ENCODE assay signal across 23 cellular contexts in the genomic region with DNA sequence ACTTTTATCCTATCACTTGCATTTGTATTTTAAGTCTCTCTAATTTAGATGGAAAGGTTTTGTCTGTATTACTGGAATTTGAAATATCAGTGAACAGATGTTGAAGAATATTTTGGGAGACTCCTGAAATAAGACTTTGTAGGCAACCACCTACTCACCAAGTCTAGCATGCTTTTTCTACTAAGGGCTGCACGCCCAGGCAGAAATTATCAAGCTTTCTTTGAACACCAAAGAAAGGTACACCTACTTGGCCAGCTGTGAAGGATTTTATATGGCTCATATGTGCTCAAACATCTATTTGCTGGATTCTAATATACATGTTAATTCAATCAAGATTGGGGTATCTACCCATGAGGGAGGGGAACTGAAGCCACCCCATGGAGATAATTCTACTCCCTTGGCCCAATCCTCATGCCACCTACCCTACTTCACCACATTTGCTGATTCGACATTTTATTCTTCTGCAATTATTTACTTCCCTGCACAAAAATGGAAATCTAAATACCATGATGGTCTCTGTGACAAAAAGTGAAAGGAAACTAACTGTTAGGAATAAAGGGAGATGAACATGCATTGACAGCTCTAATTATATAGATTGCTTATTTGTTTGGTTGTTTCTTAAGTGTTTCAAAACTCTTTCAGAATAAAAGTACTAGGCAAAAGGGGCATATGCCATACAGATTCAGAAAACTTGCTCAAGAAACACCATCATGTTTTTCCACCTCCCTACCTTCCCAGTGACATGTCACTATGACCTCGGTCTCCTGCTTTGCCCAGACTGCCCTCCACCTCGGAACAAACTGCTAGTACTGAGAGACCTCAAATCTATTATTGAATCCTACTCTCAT. TPM values are rescaled to one million over a fixed set of nuclear protein-coding genes. Genes with fewer than 3 reads are reported as not detected.
DNase-seq lines count a peak whose midpoint lies in the region; ATAC-seq, FAIRE-seq and TF ChIP-seq lines count a peak whose summit lies in the region.
"Had no signal": no experiment of that assay in that cellular context is flagged by ENCODE, and none has a peak within 500 bp of the region (broad histone marks: within the 10 kb centered on the region; RNA-seq: fewer than 3 reads in every experiment).

No MANE protein-coding gene starts in this region.

- H3K9me3 ChIP-seq in IMR-90 (ENCODE audit: control insufficient read depth, insufficient read depth, low read length), result no peaks in the 10 kb centered on the region
- no peaks in the 10 kb centered on the region for H3K9me3 ChIP-seq in psoas muscle
- H3K9me3 ChIP-seq: BE2C had no signal

- intact Hi-C loops in IMR-90 (cut with micrococcal nuclease), result no loop called here
- intact Hi-C loops in dorsolateral prefrontal cortex (cut with DNase I), result no loop called here
- intact Hi-C loops in psoas muscle (cut with DNase I), result no loop called here

- no peak overlapping the region for H3K23ac ChIP-seq in IMR-90 (ENCODE audit: low read depth, low read length)

- no peak overlapping the region for H2BK120ac ChIP-seq in IMR-90 (ENCODE audit: low read depth, low read length)

- POLR2A ChIA-PET in IMR-90 (lab: Charles Lee; ENCODE audit: unreplicated experiment), result no interaction called here

- no peak overlapping the region for H2BK15ac ChIP-seq in IMR-90 (ENCODE audit: low read depth, low read length)

- BruUV-seq in IMR-90 (replicated peaks; lab: Mats Ljungman, UMichigan), result no TSS peak

- no peak overlapping the region for H3K18ac ChIP-seq in IMR-90 (ENCODE audit: low read depth, low read length)

- no peaks in the 10 kb centered on the region for H3K79me1 ChIP-seq in IMR-90 (ENCODE audit: low read depth in 1 of 2, low read length in 2 of 2)

- H3K27ac ChIP-seq in IMR-90 (ENCODE audit: insufficient read depth, low read length), result no peak overlapping the region
- H3K27ac ChIP-seq in dorsolateral prefrontal cortex, result peak overlapping the region in 46 of 59 donors; percentile 7 to 75 (median 53)
- peak overlapping the region; percentile 89 for H3K27ac ChIP-seq in psoas muscle
- H3K27ac ChIP-seq in substantia nigra (ENCODE audit: low read depth, low read length, poor library complexity, severe bottlenecking), result no peak overlapping the region
- H3K27ac ChIP-seq: C4-2B had no signal

- H2BK5ac ChIP-seq in IMR-90 (ENCODE audit: low read depth, low read length, poor library complexity, severe bottlenecking), result no peak overlapping the region

- H3K27me3 ChIP-seq in IMR-90 (ENCODE audit: control insufficient read depth, insufficient read depth, low read length), result peaks cover 2% of the 10 kb centered on the region; the same call in 1 of the 2 replicates
- no peaks in the 10 kb centered on the region for H3K27me3 ChIP-seq in dorsolateral prefrontal cortex
- no peaks in the 10 kb centered on the region for H3K27me3 ChIP-seq in psoas muscle (ENCODE audit: insufficient read depth in 3 of 3, low read length in 2 of 3)
- H3K27me3 ChIP-seq: BE2C had no signal

- no peak overlapping the region for H4K8ac ChIP-seq in IMR-90 (ENCODE audit: low read depth in 2 of 2, low read length in 2 of 2)

- H2AK5ac ChIP-seq in IMR-90 (ENCODE audit: low read depth, low read length), result no peak overlapping the region

- no peaks in the 10 kb centered on the region for H3K4me1 ChIP-seq in IMR-90 (ENCODE audit: control insufficient read depth, insufficient read depth, low read length)
- H3K4me1 ChIP-seq in psoas muscle, result peaks cover 19% of the 10 kb centered on the region
- H3K4me1 ChIP-seq: BE2C had no signal

- H3K9ac ChIP-seq in IMR-90 (ENCODE audit: low read depth, low read length), result no peak overlapping the region

- in situ Hi-C loops in IMR-90 (cut with MboI; ENCODE audit: low sequenced_read_pairs), result no loop called here

- H3K4me3 ChIP-seq in IMR-90 (ENCODE audit: insufficient read depth, low read depth, low read length), result no peak overlapping the region
- peak overlapping the region in 6 of 59 donors; percentile 1 to 51 (median 33) for H3K4me3 ChIP-seq in dorsolateral prefrontal cortex
- peak overlapping the region; percentile 73 for H3K4me3 ChIP-seq in psoas muscle

- CTCF ChIA-PET in IMR-90 (lab: Yijun Ruan, JAX), result no interaction called here

- TF ChIP-seq RAD21 in IMR-90 (IDR thresholded peaks at IDR 0.05; ENCODE audit: low read length), result no peak

- no peaks in the 10 kb centered on the region for H3K9me1 ChIP-seq in IMR-90 (ENCODE audit: insufficient read depth, low read length)

- no peak overlapping the region for H3K4ac ChIP-seq in IMR-90 (ENCODE audit: low read depth, low read length)

- H3K14ac ChIP-seq in IMR-90 (replicated peaks; ENCODE audit: low read depth, low read length), result no peak overlapping the region

- H4K5ac ChIP-seq in IMR-90 (ENCODE audit: low read depth, low read length), result no peak overlapping the region

- no peak overlapping the region for H2AFZ ChIP-seq in IMR-90 (replicated peaks; ENCODE audit: low read length, poor library complexity)

- H3K36me3 ChIP-seq in IMR-90 (ENCODE audit: control insufficient read depth, insufficient read depth, low read length) (no peaks in the 10 kb centered on the region), psoas muscle (ENCODE audit: insufficient read depth in 1 of 2, low read depth in 1 of 2) (peaks cover 0 to 7% of the 10 kb centered on the region in 2 donors)
- H3K36me3 ChIP-seq: BE2C had no signal

- H2AK9ac ChIP-seq in IMR-90 (replicated peaks; ENCODE audit: low read depth, low read length, poor library complexity), result no peak overlapping the region

- TF ChIP-seq POLR2A in GM12892 (IDR thresholded peaks at IDR 0.05; ENCODE audit: low read depth, low read length), result no peak
- TF ChIP-seq POLR2A in IMR-90 (IDR thresholded peaks at IDR 0.05; ENCODE audit: low read depth, low read length), result no peak

- FAIRE-seq in GM12892 (lab: Jason Lieb, UNC), result peak; percentile 56
- FAIRE-seq: A204.1, D721Med, G401.6, GM19239 had no signal

- dilution Hi-C loops in IMR-90 (cut with HindIII; ENCODE audit: low sequenced_read_pairs, unreplicated experiment), result no loop called here

- DNase-seq in GM12892 (ENCODE audit: insufficient read length) (no peak), IMR-90 (no peak), dorsolateral prefrontal cortex (no peak), psoas muscle (no peak), ecto neural progenitor cell (ENCODE audit: low spot score) (no peak), substantia nigra (lab: John Stamatoyannopoulos, UW) (no peak)
- no peak for DNase-seq in stimulated activated CD4-positive, alpha-beta T cell treated with anti-CD3 and anti-CD28 coated beads, Interleukin-12 subunit alpha, Interleukin-12 subunit beta, amount 100 ng/mL, for 4 hours
- DNase-seq: BE2C; CD4-positive, alpha-beta memory T cell; COR-L47; DMS153; DMS79 treated with DMSO at 0.1 percent for 48 hours; EL; HCEC 1CT had no signal

- no peak for TF ChIP-seq CTCF in IMR-90 (conservative IDR thresholded peaks at IDR 0.05; ENCODE audit: low read depth, low read length)
- TF ChIP-seq CTCF in dorsolateral prefrontal cortex (IDR thresholded peaks at IDR 0.05 in 54 of 56, conservative IDR thresholded peaks at IDR 0.05 in 2 of 56; ENCODE audit: low read depth in 1 of 56, partially characterized antibody in 56 of 56), result no peak
- TF ChIP-seq CTCF in psoas muscle (IDR thresholded peaks at IDR 0.05), result no peak

- ATAC-seq in IMR-90 (ENCODE audit: low read depth), result no peak
- ATAC-seq in psoas muscle, result no peak
- no peak for ATAC-seq in GM19328 (IDR thresholded peaks at IDR 0.05; ENCODE audit: unreplicated experiment)

- no peak overlapping the region for H4K91ac ChIP-seq in IMR-90 (ENCODE audit: insufficient read depth, low read depth, low read length)

- no peaks in the 10 kb centered on the region for H4K20me1 ChIP-seq in IMR-90 (ENCODE audit: insufficient read depth, low read length)

- no peak overlapping the region for H3K56ac ChIP-seq in IMR-90 (ENCODE audit: extremely low read depth, insufficient read depth, low read length)

- no peak overlapping the region for H3K4me2 ChIP-seq in IMR-90 (ENCODE audit: low read depth, low read length)

- no peak overlapping the region for H2BK20ac ChIP-seq in IMR-90 (ENCODE audit: low read depth, low read length)

- WGBS in IMR-90 (ENCODE audit: extremely low coverage in 2 of 2, insufficient read length in 1 of 2), 2 experiments, result no CpG with 5 or more reads among the region's 4 CpGs
- WGBS in psoas muscle, 3 donors, result 60 to 64% (median 64%) methylated on average over 4 of the region's 4 CpGs

TF ChIP-seq in IMR-90, 13 proteins besides CTCF, POLR2A, EP300 and RAD21:
- peak; percentile 93 for TF ChIP-seq MAFK (IDR thresholded peaks at IDR 0.05; ENCODE audit: low read depth, low read length)
- TF ChIP-seq, protein P1, sequence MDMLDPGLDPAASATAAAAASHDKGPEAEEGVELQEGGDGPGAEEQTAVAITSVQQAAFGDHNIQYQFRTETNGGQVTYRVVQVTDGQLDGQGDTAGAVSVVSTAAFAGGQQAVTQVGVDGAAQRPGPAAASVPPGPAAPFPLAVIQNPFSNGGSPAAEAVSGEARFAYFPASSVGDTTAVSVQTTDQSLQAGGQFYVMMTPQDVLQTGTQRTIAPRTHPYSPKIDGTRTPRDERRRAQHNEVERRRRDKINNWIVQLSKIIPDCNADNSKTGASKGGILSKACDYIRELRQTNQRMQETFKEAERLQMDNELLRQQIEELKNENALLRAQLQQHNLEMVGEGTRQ (IDR thresholded peaks at IDR 0.05; ENCODE audit: low read depth, low read length), result no peak

RNA-seq across cellular contexts. Expression of a gene that starts 0.9 kb away (rescaled TPM):
- polyA plus RNA-seq in GM12892 (2012; ENCODE audit: missing spikeins), result 2.2 TPM
- total RNA-seq in IMR-90 (2012; rRNA removed), result not detected in 2 replicates
- not detected in 2 replicates for polyA plus RNA-seq in IMR-90 (2012; rRNA removed)
- not detected in 2 replicates for polyA plus RNA-seq in IMR-90 (2012; cell fraction: cytosol; rRNA removed)
- not detected in 2 replicates for polyA plus RNA-seq in IMR-90 (2012; cell fraction: nucleus; rRNA removed; ENCODE audit: low replicate concordance)
- total RNA-seq in dorsolateral prefrontal cortex, result 10 to 100 TPM in 50 of 120 experiments, 1 to 10 TPM in 69, under 1 TPM in 1; 0.72 to 31.0 (median 8.7) TPM
- 1,000 to 10,000 TPM in 2 of 4 donors, 100 to 1,000 TPM in 2; 319 to 1,288 (median 917) TPM for total RNA-seq in psoas muscle
- polyA plus RNA-seq in psoas muscle, result 100 to 1,000 TPM in 2 of 3 donors, 10 to 100 TPM in 1; 94.2 to 983 (median 775) TPM
- total RNA-seq: CD4-positive, alpha-beta memory T cell; H4; HT-29 had no signal
- polyA plus RNA-seq: AG04450 had no signal

RNA-seq across cellular contexts. Expression of a gene that starts 22.5 kb away (rescaled TPM):
- 0.68 TPM for polyA plus RNA-seq in GM12892 (2012; ENCODE audit: missing spikeins)
- total RNA-seq in IMR-90 (2012; rRNA removed), result not detected in 2 replicates
- not detected in 2 replicates for polyA plus RNA-seq in IMR-90 (2012; rRNA removed)
- not detected in 2 replicates for polyA plus RNA-seq in IMR-90 (2012; cell fraction: cytosol; rRNA removed)
- not detected in 2 replicates for polyA plus RNA-seq in IMR-90 (2012; cell fraction: nucleus; rRNA removed; ENCODE audit: low replicate concordance)
- total RNA-seq in dorsolateral prefrontal cortex, result 1 to 10 TPM in 8 of 120 experiments, under 1 TPM in 26, not detected in 86; 0.31 to 1.6 (median 0.65) TPM
- 1 to 10 TPM in 3 of 4 donors, under 1 TPM in 1; 0.44 to 4.5 (median 1.5) TPM for total RNA-seq in psoas muscle
- polyA plus RNA-seq in psoas muscle, result 1 to 10 TPM in 1 of 3 donors, under 1 TPM in 2; 0.05 to 1.1 (median 0.45) TPM
- total RNA-seq: CD4-positive, alpha-beta memory T cell; H4; HT-29 had no signal

Comparison
In these comparisons a context has a peak if more than half of its experiments do, and no peak if none do; other contexts are left out.
1. H3K27ac ChIP-seq: peak in dorsolateral prefrontal cortex (46 of 59) and psoas muscle (single experiment); none in IMR-90 (single experiment) and substantia nigra (single experiment).
2. RNA of a gene that starts 0.9 kb away (total RNA-seq): 319 to 1,288 TPM in psoas muscle; 0.72 to 31.0 TPM in dorsolateral prefrontal cortex and not detected in IMR-90; every median in the first group is over 10 times any median in the second.